Comparison of ENCODE assay signal across 1 cellular context in the genomic region with DNA sequence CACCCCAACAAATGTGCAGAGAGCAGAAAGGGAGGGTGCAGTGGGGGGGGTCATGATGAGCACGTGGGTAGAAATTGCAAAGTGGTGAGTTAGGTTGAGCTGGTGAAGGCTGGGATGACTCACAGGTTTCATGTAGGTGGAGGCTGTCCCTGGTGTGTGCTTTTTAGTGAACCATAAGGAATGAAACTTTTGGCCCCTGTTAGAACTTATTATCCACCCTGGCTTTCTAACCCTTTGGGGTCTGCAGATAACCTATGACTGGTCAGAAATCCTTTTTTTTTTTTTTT.
TF ChIP-seq lines count a peak whose summit lies in the region.

No MANE protein-coding gene starts in this region.

TF ChIP-seq in HepG2, 621 proteins besides CTCF, POLR2A, EP300 and RAD21 (continued from another document):
- TF ChIP-seq FOSL2 (CRISPR knock-in tag; IDR thresholded peaks at IDR 0.05) (peak; percentile 79), MAZ (IDR thresholded peaks at IDR 0.05; ENCODE audit: borderline replicate concordance, low read depth, low read length) (0 out of 2 replicates have a peak, but pooled peaks have one; percentile 34), MAZ (CRISPR knock-in tag; IDR thresholded peaks at IDR 0.05; ENCODE audit: low read depth) (no peak)
- TF ChIP-seq, protein P1, sequence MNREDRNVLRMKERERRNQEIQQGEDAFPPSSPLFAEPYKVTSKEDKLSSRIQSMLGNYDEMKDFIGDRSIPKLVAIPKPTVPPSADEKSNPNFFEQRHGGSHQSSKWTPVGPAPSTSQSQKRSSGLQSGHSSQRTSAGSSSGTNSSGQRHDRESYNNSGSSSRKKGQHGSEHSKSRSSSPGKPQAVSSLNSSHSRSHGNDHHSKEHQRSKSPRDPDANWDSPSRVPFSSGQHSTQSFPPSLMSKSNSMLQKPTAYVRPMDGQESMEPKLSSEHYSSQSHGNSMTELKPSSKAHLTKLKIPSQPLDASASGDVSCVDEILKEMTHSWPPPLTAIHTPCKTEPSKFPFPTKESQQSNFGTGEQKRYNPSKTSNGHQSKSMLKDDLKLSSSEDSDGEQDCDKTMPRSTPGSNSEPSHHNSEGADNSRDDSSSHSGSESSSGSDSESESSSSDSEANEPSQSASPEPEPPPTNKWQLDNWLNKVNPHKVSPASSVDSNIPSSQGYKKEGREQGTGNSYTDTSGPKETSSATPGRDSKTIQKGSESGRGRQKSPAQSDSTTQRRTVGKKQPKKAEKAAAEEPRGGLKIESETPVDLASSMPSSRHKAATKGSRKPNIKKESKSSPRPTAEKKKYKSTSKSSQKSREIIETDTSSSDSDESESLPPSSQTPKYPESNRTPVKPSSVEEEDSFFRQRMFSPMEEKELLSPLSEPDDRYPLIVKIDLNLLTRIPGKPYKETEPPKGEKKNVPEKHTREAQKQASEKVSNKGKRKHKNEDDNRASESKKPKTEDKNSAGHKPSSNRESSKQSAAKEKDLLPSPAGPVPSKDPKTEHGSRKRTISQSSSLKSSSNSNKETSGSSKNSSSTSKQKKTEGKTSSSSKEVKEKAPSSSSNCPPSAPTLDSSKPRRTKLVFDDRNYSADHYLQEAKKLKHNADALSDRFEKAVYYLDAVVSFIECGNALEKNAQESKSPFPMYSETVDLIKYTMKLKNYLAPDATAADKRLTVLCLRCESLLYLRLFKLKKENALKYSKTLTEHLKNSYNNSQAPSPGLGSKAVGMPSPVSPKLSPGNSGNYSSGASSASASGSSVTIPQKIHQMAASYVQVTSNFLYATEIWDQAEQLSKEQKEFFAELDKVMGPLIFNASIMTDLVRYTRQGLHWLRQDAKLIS (CRISPR knock-in tag; IDR thresholded peaks at IDR 0.05), result no peak
TF ChIP-seq in HepG2: peak in this region for 3.
